Comparison of ENCODE assay signal across 8 cellular contexts in the genomic region with DNA sequence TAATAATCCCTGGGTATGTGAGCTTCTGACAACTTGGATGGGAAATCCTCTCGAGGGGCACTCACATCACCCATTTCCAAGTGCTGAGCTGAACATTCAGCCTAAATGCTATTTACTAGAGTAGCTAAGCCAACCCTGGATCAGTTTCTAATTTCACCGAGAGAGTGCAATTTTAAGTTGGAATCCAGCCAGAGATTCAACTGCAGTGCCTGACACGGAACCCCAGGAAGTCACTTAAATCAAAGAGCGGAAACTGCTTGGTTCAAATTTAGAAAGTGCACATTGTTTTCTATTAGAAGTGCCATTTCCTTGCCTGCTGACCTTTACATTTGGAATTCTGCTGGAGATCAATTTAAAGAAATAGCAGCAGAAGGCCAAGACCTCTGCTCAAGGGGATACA. TPM values are rescaled to one million over a fixed set of nuclear protein-coding genes. Genes with fewer than 3 reads are reported as not detected.
DNase-seq lines count a peak whose midpoint lies in the region; ATAC-seq and TF ChIP-seq lines count a peak whose summit lies in the region.

No MANE protein-coding gene starts in this region.

- no peaks in the 10 kb centered on the region for H3K9me3 ChIP-seq in CD4-positive, CD25-positive, alpha-beta regulatory T cell (ENCODE audit: control insufficient read depth in 2 of 2, low read length in 2 of 2)
- no peaks in the 10 kb centered on the region for H3K9me3 ChIP-seq in hepatocyte (ENCODE audit: low read depth)
- no peaks in the 10 kb centered on the region for H3K9me3 ChIP-seq in vagina
- H3K9me3 ChIP-seq in Caco-2 = no peaks in the 10 kb centered on the region

- H3K4me1 ChIP-seq in CD4-positive, CD25-positive, alpha-beta regulatory T cell (ENCODE audit: control insufficient read depth, insufficient read depth, low read length, poor library complexity, severe bottlenecking) = peaks cover 7% of the 10 kb centered on the region
- H3K4me1 ChIP-seq in hepatocyte (ENCODE audit: insufficient read depth) (peaks cover 27% of the 10 kb centered on the region), vagina (peaks cover 32% of the 10 kb centered on the region), Caco-2 (peaks cover 9% of the 10 kb centered on the region)

- H3K79me2 ChIP-seq in hepatocyte = peaks cover 85% of the 10 kb centered on the region

- CTCF ChIA-PET in Caco-2 (lab: Charles Lee) = no interaction called here

- peak; percentile 80 for TF ChIP-seq EP300 in Ishikawa (IDR thresholded peaks at IDR 0.05; ENCODE audit: borderline replicate concordance)

- no peak; the same call in 1 of the 2 replicates for TF ChIP-seq RAD21 in Ishikawa (IDR thresholded peaks at IDR 0.05; ENCODE audit: low read depth)

- H4K20me1 ChIP-seq in hepatocyte (ENCODE audit: insufficient read depth, poor library complexity, severe bottlenecking) = peaks cover 12% of the 10 kb centered on the region

- no peak for ATAC-seq in CD4-positive, CD25-positive, alpha-beta regulatory T cell (ENCODE audit: low read depth in 2 of 2)
- no peak for ATAC-seq in HG03520 (IDR thresholded peaks at IDR 0.05; ENCODE audit: unreplicated experiment)

- no peak overlapping the region for H3K4me3 ChIP-seq in CD4-positive, CD25-positive, alpha-beta regulatory T cell (ENCODE audit: low read depth, low read length)
- H3K4me3 ChIP-seq in hepatocyte = no peak overlapping the region
- H3K4me3 ChIP-seq in vagina = no peak overlapping the region
- no peak overlapping the region for H3K4me3 ChIP-seq in Caco-2 (ENCODE audit: low read depth, low read length)

- peaks cover 7% of the 10 kb centered on the region for H3K36me3 Mint-ChIP-seq in CD4-positive, CD25-positive, alpha-beta regulatory T cell
- H3K36me3 Mint-ChIP-seq in Caco-2 (ENCODE audit: insufficient read depth, unreplicated experiment) = peaks cover 11% of the 10 kb centered on the region

- no TSS peak for BruUV-seq in Caco-2 (replicated peaks; lab: Mats Ljungman, UMichigan)

- H3K9me3 Mint-ChIP-seq in CD4-positive, CD25-positive, alpha-beta regulatory T cell = no peaks in the 10 kb centered on the region
- no peaks in the 10 kb centered on the region for H3K9me3 Mint-ChIP-seq in Caco-2 (ENCODE audit: unreplicated experiment)

- no peaks in the 10 kb centered on the region for H3K36me3 ChIP-seq in CD4-positive, CD25-positive, alpha-beta regulatory T cell (ENCODE audit: control insufficient read depth, insufficient read depth, low read length)
- H3K36me3 ChIP-seq in hepatocyte (replicated peaks; ENCODE audit: insufficient read depth, low read depth) (no peaks in the 10 kb centered on the region), vagina (no peaks in the 10 kb centered on the region), Caco-2 (ENCODE audit: control insufficient read depth, insufficient read depth, low read length) (peaks cover 2% of the 10 kb centered on the region)

- TF ChIP-seq POLR2A in vagina (IDR thresholded peaks at IDR 0.05) = no peak

- no peaks in the 10 kb centered on the region for H3K9me2 ChIP-seq in hepatocyte (replicated peaks; ENCODE audit: insufficient read depth)

- intact Hi-C loops in vagina (cut with DNase I) (no loop called here), Caco-2 (cut with micrococcal nuclease; ENCODE audit: unreplicated experiment) (no loop called here)

- no peak overlapping the region for H3K4me3 Mint-ChIP-seq in CD4-positive, CD25-positive, alpha-beta regulatory T cell
- H3K4me3 Mint-ChIP-seq in Caco-2 (ENCODE audit: unreplicated experiment) = no peak overlapping the region

- DNase-seq in CD4-positive, CD25-positive, alpha-beta regulatory T cell = peak in 2 of 3 donors; percentile 27 to 32
- DNase-seq in SHP77 treated with DMSO at 0.1 percent for 48 hours (lab: John Stamatoyannopoulos, UW) (peak; percentile 33), hepatocyte (ENCODE audit: low spot score) (peak; percentile 43), vagina (ENCODE audit: extremely low spot score in 2 of 2) (no peak), Caco-2 (no peak), C1 segment of cervical spinal cord (lab: John Stamatoyannopoulos, UW) (no peak)

- peaks cover 0 to 20% (median 7%) of the 10 kb centered on the region in 4 donors for H3K4me1 Mint-ChIP-seq in CD4-positive, CD25-positive, alpha-beta regulatory T cell
- H3K4me1 Mint-ChIP-seq in Caco-2 (ENCODE audit: low read depth, unreplicated experiment) = peaks cover 11% of the 10 kb centered on the region

- H3K4me2 ChIP-seq in hepatocyte = no peak overlapping the region

- TF ChIP-seq CTCF in hepatocyte (IDR thresholded peaks at IDR 0.05; ENCODE audit: poor library complexity) (no peak), vagina (IDR thresholded peaks at IDR 0.05) (no peak), Caco-2 (IDR thresholded peaks at IDR 0.05; ENCODE audit: insufficient read depth in 1 of 2, low read depth in 1 of 2, low read length in 1 of 2, severe bottlenecking in 1 of 2, unreplicated experiment in 1 of 2) (no peak)

- H3K27ac Mint-ChIP-seq in CD4-positive, CD25-positive, alpha-beta regulatory T cell = no peak overlapping the region
- no peak overlapping the region for H3K27ac Mint-ChIP-seq in Caco-2 (ENCODE audit: unreplicated experiment)

- H2AFZ ChIP-seq in hepatocyte = no peak overlapping the region

- POLR2A ChIA-PET in Caco-2 (lab: Charles Lee) = no interaction called here

- no peak overlapping the region for H3K27ac ChIP-seq in CD4-positive, CD25-positive, alpha-beta regulatory T cell (ENCODE audit: insufficient read depth, low read length, poor library complexity, severe bottlenecking)
- H3K27ac ChIP-seq in hepatocyte = no peak overlapping the region
- H3K27ac ChIP-seq in vagina = no peak overlapping the region

- whole genome bisulfite sequencing in hepatocyte (ENCODE audit: low lambda C conversion rate, missing lambda C conversion rate) = 41% methylated on average over 4 of the region's 4 CpGs

- no peaks in the 10 kb centered on the region for H3K27me3 ChIP-seq in CD4-positive, CD25-positive, alpha-beta regulatory T cell (ENCODE audit: control insufficient read depth, insufficient read depth, low read length)
- H3K27me3 ChIP-seq in hepatocyte (no peaks in the 10 kb centered on the region), vagina (no peaks in the 10 kb centered on the region), Caco-2 (replicated peaks; ENCODE audit: control insufficient read depth, insufficient read depth, low read length) (no peaks in the 10 kb centered on the region)

- peaks cover 19% of the 10 kb centered on the region for H3K27me3 Mint-ChIP-seq in CD4-positive, CD25-positive, alpha-beta regulatory T cell
- no peaks in the 10 kb centered on the region for H3K27me3 Mint-ChIP-seq in Caco-2 (ENCODE audit: insufficient read depth, unreplicated experiment)

TF ChIP-seq in Ishikawa, 13 proteins besides CTCF, POLR2A, EP300 and RAD21:
- peak; percentile 89 for TF ChIP-seq FOXM1 (IDR thresholded peaks at IDR 0.05; ENCODE audit: borderline replicate concordance, low read depth)
- TF ChIP-seq TAF1 (IDR thresholded peaks at IDR 0.05; ENCODE audit: low read depth) = no peak
- TF ChIP-seq TCF12 (IDR thresholded peaks at IDR 0.05; ENCODE audit: low read depth) = peak; percentile 78
- TF ChIP-seq NFIC (IDR thresholded peaks at IDR 0.05) = peak; percentile 94
- peak; percentile 59 for TF ChIP-seq MAX (IDR thresholded peaks at IDR 0.05)
- no peak for TF ChIP-seq CREB1 (IDR thresholded peaks at IDR 0.05; ENCODE audit: low read depth)
- peak; percentile 67 for TF ChIP-seq TEAD4 (IDR thresholded peaks at IDR 0.05)
- TF ChIP-seq EGR1 (IDR thresholded peaks at IDR 0.05) = no peak
- TF ChIP-seq CEBPB (IDR thresholded peaks at IDR 0.05) = no peak

RNA-seq across cellular contexts. Expression of gene SPRY4, which starts 8.8 kb away (rescaled TPM):
- total RNA-seq in CD4-positive, CD25-positive, alpha-beta regulatory T cell = 0.52 TPM
- not detected for polyA plus RNA-seq in CD4-positive, CD25-positive, alpha-beta regulatory T cell
- 6.1 and 7.2 TPM in 2 replicates for total RNA-seq in hepatocyte
- polyA plus RNA-seq in hepatocyte = 4.3 and 8.5 TPM in 2 replicates
- total RNA-seq in vagina = 13.5 TPM
- 7.7 and 8.3 TPM in 2 replicates for total RNA-seq in Caco-2 (2022)

Comparison
In these comparisons a context has a peak if more than half of its experiments do, and no peak if none do; other contexts are left out.
1. DNase-seq: peak in CD4-positive, CD25-positive, alpha-beta regulatory T cell (2 of 3), SHP77 treated with DMSO at 0.1 percent for 48 hours (single experiment) and hepatocyte (single experiment); none in vagina (0 of 2), Caco-2 (0 of 2) and C1 segment of cervical spinal cord (0 of 14).